In the genomic region with DNA sequence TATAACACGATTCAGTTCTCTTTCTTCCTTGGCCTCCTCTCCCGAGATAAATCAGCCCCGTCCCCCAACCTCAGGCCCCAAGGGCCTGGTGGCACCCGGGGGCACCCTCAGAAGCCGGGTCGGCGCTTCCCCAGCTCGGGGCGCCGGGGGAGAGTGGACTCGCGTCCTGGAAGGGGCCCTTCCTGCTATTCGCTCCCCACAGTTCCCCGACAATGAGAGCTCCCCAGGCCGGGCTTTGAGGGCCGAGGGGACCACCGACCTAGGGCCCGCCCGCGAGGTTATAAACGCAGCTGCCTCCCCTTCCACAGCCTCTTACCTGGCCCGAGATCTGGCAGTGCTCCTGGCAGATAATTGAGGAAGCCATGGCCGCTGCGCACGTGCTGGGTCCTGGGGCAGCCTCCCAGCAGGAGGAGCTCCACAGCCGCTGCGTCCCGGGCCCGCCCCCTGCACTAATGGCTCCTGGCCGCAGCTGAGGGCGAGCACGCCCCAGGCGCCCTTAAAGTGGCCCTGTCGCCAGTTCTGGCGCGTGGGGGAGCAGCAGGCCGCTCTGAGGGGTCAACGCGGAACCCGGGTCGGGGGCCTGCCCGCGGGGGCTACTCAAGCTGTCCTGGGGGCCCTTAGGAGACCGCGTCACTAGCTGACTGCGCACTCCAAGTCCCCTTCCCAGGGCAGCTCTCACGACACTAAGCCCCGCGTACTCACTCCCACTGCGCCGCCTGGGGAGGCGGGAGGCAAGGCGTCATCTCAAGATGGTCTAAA, we compare ENCODE assay signal across 2 cellular contexts.
TF ChIP-seq lines count a peak whose summit lies in the region.

A gene with protein sequence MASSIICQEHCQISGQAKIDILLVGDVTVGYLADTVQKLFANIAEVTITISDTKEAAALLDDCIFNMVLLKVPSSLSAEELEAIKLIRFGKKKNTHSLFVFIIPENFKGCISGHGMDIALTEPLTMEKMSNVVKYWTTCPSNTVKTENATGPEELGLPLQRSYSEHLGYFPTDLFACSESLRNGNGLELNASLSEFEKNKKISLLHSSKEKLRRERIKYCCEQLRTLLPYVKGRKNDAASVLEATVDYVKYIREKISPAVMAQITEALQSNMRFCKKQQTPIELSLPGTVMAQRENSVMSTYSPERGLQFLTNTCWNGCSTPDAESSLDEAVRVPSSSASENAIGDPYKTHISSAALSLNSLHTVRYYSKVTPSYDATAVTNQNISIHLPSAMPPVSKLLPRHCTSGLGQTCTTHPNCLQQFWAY (minus strand): TSS at position 394 of the 759 bp plus-strand sequence. CDS start 30 bp downstream, at position 364.

TF ChIP-seq in WTC11, 78 proteins besides CTCF, POLR2A, EP300 and RAD21 (continued from another document):
- TF ChIP-seq, protein P1, sequence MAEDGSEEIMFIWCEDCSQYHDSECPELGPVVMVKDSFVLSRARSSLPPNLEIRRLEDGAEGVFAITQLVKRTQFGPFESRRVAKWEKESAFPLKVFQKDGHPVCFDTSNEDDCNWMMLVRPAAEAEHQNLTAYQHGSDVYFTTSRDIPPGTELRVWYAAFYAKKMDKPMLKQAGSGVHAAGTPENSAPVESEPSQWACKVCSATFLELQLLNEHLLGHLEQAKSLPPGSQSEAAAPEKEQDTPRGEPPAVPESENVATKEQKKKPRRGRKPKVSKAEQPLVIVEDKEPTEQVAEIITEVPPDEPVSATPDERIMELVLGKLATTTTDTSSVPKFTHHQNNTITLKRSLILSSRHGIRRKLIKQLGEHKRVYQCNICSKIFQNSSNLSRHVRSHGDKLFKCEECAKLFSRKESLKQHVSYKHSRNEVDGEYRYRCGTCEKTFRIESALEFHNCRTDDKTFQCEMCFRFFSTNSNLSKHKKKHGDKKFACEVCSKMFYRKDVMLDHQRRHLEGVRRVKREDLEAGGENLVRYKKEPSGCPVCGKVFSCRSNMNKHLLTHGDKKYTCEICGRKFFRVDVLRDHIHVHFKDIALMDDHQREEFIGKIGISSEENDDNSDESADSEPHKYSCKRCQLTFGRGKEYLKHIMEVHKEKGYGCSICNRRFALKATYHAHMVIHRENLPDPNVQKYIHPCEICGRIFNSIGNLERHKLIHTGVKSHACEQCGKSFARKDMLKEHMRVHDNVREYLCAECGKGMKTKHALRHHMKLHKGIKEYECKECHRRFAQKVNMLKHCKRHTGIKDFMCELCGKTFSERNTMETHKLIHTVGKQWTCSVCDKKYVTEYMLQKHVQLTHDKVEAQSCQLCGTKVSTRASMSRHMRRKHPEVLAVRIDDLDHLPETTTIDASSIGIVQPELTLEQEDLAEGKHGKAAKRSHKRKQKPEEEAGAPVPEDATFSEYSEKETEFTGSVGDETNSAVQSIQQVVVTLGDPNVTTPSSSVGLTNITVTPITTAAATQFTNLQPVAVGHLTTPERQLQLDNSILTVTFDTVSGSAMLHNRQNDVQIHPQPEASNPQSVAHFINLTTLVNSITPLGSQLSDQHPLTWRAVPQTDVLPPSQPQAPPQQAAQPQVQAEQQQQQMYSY (CRISPR knock-in tag; IDR thresholded peaks at IDR 0.05), result no peak
- no peak for TF ChIP-seq GABPB1 (CRISPR knock-in tag; IDR thresholded peaks at IDR 0.05)
- TF ChIP-seq ZNF396 (CRISPR knock-in tag; IDR thresholded peaks at IDR 0.05; ENCODE audit: borderline replicate concordance), result no peak
- no peak for TF ChIP-seq ZNF138 (CRISPR knock-in tag; conservative IDR thresholded peaks at IDR 0.05)
- TF ChIP-seq NR2C2 (CRISPR knock-in tag; IDR thresholded peaks at IDR 0.05), result no peak
- no peak for TF ChIP-seq ATF2 (CRISPR knock-in tag; IDR thresholded peaks at IDR 0.05; ENCODE audit: borderline replicate concordance, low read depth)
- TF ChIP-seq, protein P2, sequence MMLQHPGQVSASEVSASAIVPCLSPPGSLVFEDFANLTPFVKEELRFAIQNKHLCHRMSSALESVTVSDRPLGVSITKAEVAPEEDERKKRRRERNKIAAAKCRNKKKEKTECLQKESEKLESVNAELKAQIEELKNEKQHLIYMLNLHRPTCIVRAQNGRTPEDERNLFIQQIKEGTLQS (CRISPR knock-in tag; conservative IDR thresholded peaks at IDR 0.05), result no peak
- TF ChIP-seq JAZF1 (CRISPR knock-in tag; IDR thresholded peaks at IDR 0.05), result no peak
- no peak for TF ChIP-seq JUN (CRISPR knock-in tag; IDR thresholded peaks at IDR 0.05)
- no peak for TF ChIP-seq CDX4 (CRISPR knock-in tag; IDR thresholded peaks at IDR 0.05; ENCODE audit: borderline replicate concordance)
- no peak for TF ChIP-seq USF2 (CRISPR knock-in tag; IDR thresholded peaks at IDR 0.05)
- no peak for TF ChIP-seq KAT7 (CRISPR knock-in tag; IDR thresholded peaks at IDR 0.05; ENCODE audit: borderline replicate concordance)

TF ChIP-seq in SK-N-SH, 30 proteins besides CTCF, POLR2A, EP300 and RAD21 (continued from another document):
- no peak for TF ChIP-seq RFX5 (IDR thresholded peaks at IDR 0.05; ENCODE audit: low read length)
- TF ChIP-seq, protein P3, sequence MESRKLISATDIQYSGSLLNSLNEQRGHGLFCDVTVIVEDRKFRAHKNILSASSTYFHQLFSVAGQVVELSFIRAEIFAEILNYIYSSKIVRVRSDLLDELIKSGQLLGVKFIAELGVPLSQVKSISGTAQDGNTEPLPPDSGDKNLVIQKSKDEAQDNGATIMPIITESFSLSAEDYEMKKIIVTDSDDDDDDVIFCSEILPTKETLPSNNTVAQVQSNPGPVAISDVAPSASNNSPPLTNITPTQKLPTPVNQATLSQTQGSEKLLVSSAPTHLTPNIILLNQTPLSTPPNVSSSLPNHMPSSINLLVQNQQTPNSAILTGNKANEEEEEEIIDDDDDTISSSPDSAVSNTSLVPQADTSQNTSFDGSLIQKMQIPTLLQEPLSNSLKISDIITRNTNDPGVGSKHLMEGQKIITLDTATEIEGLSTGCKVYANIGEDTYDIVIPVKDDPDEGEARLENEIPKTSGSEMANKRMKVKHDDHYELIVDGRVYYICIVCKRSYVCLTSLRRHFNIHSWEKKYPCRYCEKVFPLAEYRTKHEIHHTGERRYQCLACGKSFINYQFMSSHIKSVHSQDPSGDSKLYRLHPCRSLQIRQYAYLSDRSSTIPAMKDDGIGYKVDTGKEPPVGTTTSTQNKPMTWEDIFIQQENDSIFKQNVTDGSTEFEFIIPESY (IDR thresholded peaks at IDR 0.05; ENCODE audit: borderline replicate concordance, low read depth), result no peak
- TF ChIP-seq IRF3 (IDR thresholded peaks at IDR 0.05; ENCODE audit: low read depth, low read length), result no peak
- no peak for TF ChIP-seq RXRA (IDR thresholded peaks at IDR 0.05; ENCODE audit: borderline replicate concordance, low read depth)
- TF ChIP-seq FOXM1 (IDR thresholded peaks at IDR 0.05; ENCODE audit: low read depth), result no peak
- no peak for TF ChIP-seq RCOR1 (IDR thresholded peaks at IDR 0.05; ENCODE audit: low read length)
- no peak for TF ChIP-seq USF1 (IDR thresholded peaks at IDR 0.05; ENCODE audit: borderline replicate concordance, low read depth)
- no peak for TF ChIP-seq SIN3A (IDR thresholded peaks at IDR 0.05; ENCODE audit: borderline replicate concordance, low read depth, low read length)
- TF ChIP-seq JUND (IDR thresholded peaks at IDR 0.05), result no peak
- no peak for TF ChIP-seq NRF1 (IDR thresholded peaks at IDR 0.05; ENCODE audit: low read depth, low read length)
- TF ChIP-seq MEF2A (IDR thresholded peaks at IDR 0.05; ENCODE audit: borderline replicate concordance, low read depth), result no peak
- TF ChIP-seq FOSL2 (IDR thresholded peaks at IDR 0.05; ENCODE audit: borderline replicate concordance, low read depth), result no peak
- TF ChIP-seq NFIC (IDR thresholded peaks at IDR 0.05; ENCODE audit: borderline replicate concordance), result no peak
- TF ChIP-seq TEAD4 (IDR thresholded peaks at IDR 0.05; ENCODE audit: borderline replicate concordance, insufficient read depth), result no peak
